1 cellular context compared by ENCODE assay signal in the genomic region with DNA sequence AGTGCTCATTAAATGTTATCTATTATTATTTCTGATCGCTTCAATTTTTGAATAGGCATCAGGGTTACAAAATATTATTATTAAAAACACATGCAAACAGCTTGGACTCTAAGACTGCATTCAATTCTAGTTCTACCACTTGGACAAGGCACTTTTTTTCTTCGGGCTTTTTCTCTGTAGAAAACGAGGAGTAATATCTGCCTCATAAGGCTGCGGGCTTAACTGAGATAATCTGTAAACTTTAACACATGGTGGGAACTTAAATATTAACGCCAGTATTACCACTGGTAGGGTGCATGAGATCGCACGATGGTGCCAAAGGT.
TF ChIP-seq lines count a peak whose summit lies in the region.

No MANE protein-coding gene starts in this region.

TF ChIP-seq in IMR-90, 13 proteins besides CTCF, POLR2A, EP300 and RAD21:
- no peak for TF ChIP-seq FOS (IDR thresholded peaks at IDR 0.05; ENCODE audit: low read depth, low read length)
- TF ChIP-seq NFE2L2 (IDR thresholded peaks at IDR 0.05; ENCODE audit: low read depth, low read length): no peak
- no peak for TF ChIP-seq BHLHE40 (IDR thresholded peaks at IDR 0.05; ENCODE audit: low read depth, low read length)
- no peak for TF ChIP-seq MAZ (IDR thresholded peaks at IDR 0.05; ENCODE audit: borderline replicate concordance, low read depth, low read length)
- TF ChIP-seq, protein P1, sequence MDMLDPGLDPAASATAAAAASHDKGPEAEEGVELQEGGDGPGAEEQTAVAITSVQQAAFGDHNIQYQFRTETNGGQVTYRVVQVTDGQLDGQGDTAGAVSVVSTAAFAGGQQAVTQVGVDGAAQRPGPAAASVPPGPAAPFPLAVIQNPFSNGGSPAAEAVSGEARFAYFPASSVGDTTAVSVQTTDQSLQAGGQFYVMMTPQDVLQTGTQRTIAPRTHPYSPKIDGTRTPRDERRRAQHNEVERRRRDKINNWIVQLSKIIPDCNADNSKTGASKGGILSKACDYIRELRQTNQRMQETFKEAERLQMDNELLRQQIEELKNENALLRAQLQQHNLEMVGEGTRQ (IDR thresholded peaks at IDR 0.05; ENCODE audit: low read depth, low read length): no peak
- TF ChIP-seq, protein P2, sequence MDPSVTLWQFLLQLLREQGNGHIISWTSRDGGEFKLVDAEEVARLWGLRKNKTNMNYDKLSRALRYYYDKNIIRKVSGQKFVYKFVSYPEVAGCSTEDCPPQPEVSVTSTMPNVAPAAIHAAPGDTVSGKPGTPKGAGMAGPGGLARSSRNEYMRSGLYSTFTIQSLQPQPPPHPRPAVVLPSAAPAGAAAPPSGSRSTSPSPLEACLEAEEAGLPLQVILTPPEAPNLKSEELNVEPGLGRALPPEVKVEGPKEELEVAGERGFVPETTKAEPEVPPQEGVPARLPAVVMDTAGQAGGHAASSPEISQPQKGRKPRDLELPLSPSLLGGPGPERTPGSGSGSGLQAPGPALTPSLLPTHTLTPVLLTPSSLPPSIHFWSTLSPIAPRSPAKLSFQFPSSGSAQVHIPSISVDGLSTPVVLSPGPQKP (IDR thresholded peaks at IDR 0.05; ENCODE audit: borderline replicate concordance, low read depth, low read length): no peak
- no peak for TF ChIP-seq MAFK (IDR thresholded peaks at IDR 0.05; ENCODE audit: low read depth, low read length)
- TF ChIP-seq CEBPB (IDR thresholded peaks at IDR 0.05; ENCODE audit: low read depth, low read length): no peak
- no peak for TF ChIP-seq SMC3 (IDR thresholded peaks at IDR 0.05; ENCODE audit: low read depth, low read length)
- no peak for TF ChIP-seq MXI1 (IDR thresholded peaks at IDR 0.05; ENCODE audit: borderline replicate concordance, low read depth, low read length)
- TF ChIP-seq CHD1 (IDR thresholded peaks at IDR 0.05; ENCODE audit: low read depth, low read length): no peak
- no peak for TF ChIP-seq RCOR1 (IDR thresholded peaks at IDR 0.05; ENCODE audit: insufficient replicate concordance, low read length)
- TF ChIP-seq RFX5 (IDR thresholded peaks at IDR 0.05; ENCODE audit: low read depth, low read length): no peak
